In the genomic region with DNA sequence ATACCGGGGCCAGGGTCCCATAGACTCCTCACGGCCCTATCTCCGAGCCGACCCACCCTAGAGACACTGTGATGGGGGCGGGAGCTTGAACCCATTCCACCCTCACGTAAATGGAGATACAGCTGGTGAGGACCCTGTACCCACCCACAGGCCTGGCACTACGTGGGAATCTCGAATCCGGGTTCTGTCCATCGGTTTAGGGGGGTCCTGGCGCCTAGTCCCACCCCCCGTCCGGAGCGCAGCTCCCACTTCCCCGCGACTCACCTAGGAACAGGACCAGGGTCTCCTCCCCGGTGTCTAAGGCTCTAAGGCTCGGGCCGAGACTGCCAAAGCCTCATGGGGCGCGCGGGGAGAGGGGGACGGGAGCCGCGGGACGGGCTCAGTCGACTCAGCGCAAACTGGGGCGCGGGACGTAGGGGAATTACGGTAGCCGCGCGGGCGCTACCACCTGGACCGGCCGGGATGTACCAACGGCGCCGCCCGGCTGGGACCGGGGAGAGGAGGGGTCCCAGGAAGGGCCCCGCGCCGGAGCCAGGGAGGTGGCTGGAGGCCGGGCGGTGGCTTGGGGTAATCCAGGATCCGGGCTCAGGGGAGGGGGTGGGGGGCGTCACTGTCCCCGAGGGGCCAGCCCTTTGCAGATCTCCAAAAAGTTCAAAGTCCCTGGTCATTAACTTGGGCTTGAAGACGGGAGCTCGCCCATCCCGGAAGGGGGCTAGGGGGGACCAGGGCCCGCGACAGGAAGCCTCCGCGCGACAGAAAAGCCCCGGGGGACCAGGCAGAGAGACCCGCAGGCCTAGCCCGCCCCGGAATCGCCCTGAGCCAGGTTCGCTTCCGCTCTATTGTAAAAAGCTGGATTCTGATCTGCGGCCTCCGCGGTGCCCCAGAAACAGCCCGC, we compare ENCODE assay signal across 9 cellular contexts. TPM values are rescaled to one million over a fixed set of nuclear protein-coding genes. Genes with fewer than 3 reads are reported as not detected.
DNase-seq lines count a peak whose midpoint lies in the region; ATAC-seq, FAIRE-seq and TF ChIP-seq lines count a peak whose summit lies in the region.
"Had no signal": no experiment of that assay in that cellular context is flagged by ENCODE, and none has a peak within 500 bp of the region (broad histone marks: within the 10 kb centered on the region; RNA-seq: fewer than 3 reads in every experiment).

No MANE protein-coding gene starts in this region.

- peak overlapping the region; percentile 48 to 83 (median 72) for H3K4me3 ChIP-seq in pancreas

- H3K27ac ChIP-seq in pancreas = peak overlapping the region; percentile 59 to 81 (median 72)
- H3K27ac ChIP-seq: neutrophil had no signal

- CTCF ChIA-PET in GM10248 (lab: Yijun Ruan, JAX) = interaction anchor here (0.8 to 9.6 kb wide), 18 partner anchors 10 to 271 kb away, joined by 3 to 123 read pairs (median 4); a partner anchor contains a TSS

- H3K27me3 ChIP-seq in pancreas = no peaks in the 10 kb centered on the region

- TF ChIP-seq CTCF in GM10248 (IDR thresholded peaks at IDR 0.05; ENCODE audit: control extremely low read depth, extremely low read depth, low read depth, missing control alignments) = no peak
- peak; percentile 56 for TF ChIP-seq CTCF in glutamatergic neuron (IDR thresholded peaks at IDR 0.05; ENCODE audit: partially characterized antibody, unreplicated experiment)
- TF ChIP-seq CTCF in pancreas (IDR thresholded peaks at IDR 0.05) = peak in 2 of 4 donors; percentile 4 to 19

- H3K4me1 ChIP-seq in pancreas = no peaks in the 10 kb centered on the region

- FAIRE-seq in pancreas (lab: Jason Lieb, UNC) = no peak

- POLR2A ChIA-PET in GM10248 (lab: Yijun Ruan, JAX) = no interaction called here

- H3K36me3 ChIP-seq in pancreas = no peaks in the 10 kb centered on the region
- H3K36me3 ChIP-seq: neutrophil had no signal

- peak overlapping the region; percentile 79 for H3K4me3 Mint-ChIP-seq in glutamatergic neuron (ENCODE audit: unreplicated experiment)

- no peaks in the 10 kb centered on the region for H3K36me3 Mint-ChIP-seq in glutamatergic neuron (ENCODE audit: unreplicated experiment)

- H3K9me3 ChIP-seq in pancreas = no peaks in the 10 kb centered on the region
- H3K9me3 ChIP-seq: neutrophil had no signal

- peaks cover 1% of the 10 kb centered on the region for H3K9me3 Mint-ChIP-seq in glutamatergic neuron (ENCODE audit: unreplicated experiment)

- peaks cover 3% of the 10 kb centered on the region for H3K27me3 Mint-ChIP-seq in glutamatergic neuron (ENCODE audit: unreplicated experiment)

- 1% methylated on average over 63 to 70 of the region's 70 CpGs for WGBS in pancreas, 2 donors

- intact Hi-C loops in pancreas (cut with DNase I) = no loop called here

- peak; percentile 77 for DNase-seq in GM10248 (ENCODE audit: extremely low spot score)
- DNase-seq in OCI-M2 (lab: John Stamatoyannopoulos, UW; ENCODE audit: unreplicated experiment) = peak; percentile 16
- DNase-seq in activated naive CD4-positive, alpha-beta T cell (lab: John Stamatoyannopoulos, UW) = peak; percentile 15 to 31 (median 20)
- peak; percentile 83 for DNase-seq in glutamatergic neuron
- DNase-seq in pancreas = peak; percentile 65 to 92 (median 74)

- peaks cover 16% of the 10 kb centered on the region for H3K4me1 Mint-ChIP-seq in glutamatergic neuron (ENCODE audit: low read depth, unreplicated experiment)

- H3K27ac Mint-ChIP-seq in glutamatergic neuron (ENCODE audit: unreplicated experiment) = no peak overlapping the region

- peak; percentile 71 for ATAC-seq in HG02759 (IDR thresholded peaks at IDR 0.05; ENCODE audit: unreplicated experiment)
- ATAC-seq in pancreas = peak; percentile 90 to 93 (median 92)
- no peak for ATAC-seq in HG03571 (IDR thresholded peaks at IDR 0.05; ENCODE audit: unreplicated experiment)
- no peak for ATAC-seq in HG03565 (IDR thresholded peaks at IDR 0.05; ENCODE audit: unreplicated experiment)

RNA-seq across cellular contexts. Expression of a gene that starts 1.0 kb away (rescaled TPM):
- 53.0 TPM for total RNA-seq in glutamatergic neuron (ENCODE audit: unreplicated experiment)
- 1 to 10 TPM; 1.5 to 3.9 (median 2.6) TPM for total RNA-seq in pancreas
- 1 to 10 TPM; 6.2 to 7.3 TPM for polyA plus RNA-seq in pancreas

RNA-seq across cellular contexts. Expression of a gene that starts 24.5 kb away (rescaled TPM):
- 47.5 TPM for total RNA-seq in glutamatergic neuron (ENCODE audit: unreplicated experiment)
- 1 to 10 TPM in 5 of 6 donors, under 1 TPM in 1; 0.98 to 2.9 (median 2.4) TPM for total RNA-seq in pancreas
- 10 to 100 TPM; 13.4 to 26.7 TPM for polyA plus RNA-seq in pancreas

Comparison
In these comparisons a context has a peak if more than half of its experiments do, and no peak if none do; other contexts are left out.
1. DNase-seq: peak in every context shown above with its lines; median percentile 83 in glutamatergic neuron; 77 in GM10248; 74 in pancreas; 20 in activated naive CD4-positive, alpha-beta T cell; 16 in OCI-M2.
2. ATAC-seq: peak in HG02759 (single experiment) and pancreas (4 of 4); none in HG03571 (single experiment) and HG03565 (single experiment).
3. RNA of a gene that starts 1.0 kb away (total RNA-seq): 53.0 TPM in glutamatergic neuron (single experiment); 1.5 to 3.9 TPM in pancreas; every median in the first group is over 10 times any median in the second.
4. RNA of a gene that starts 24.5 kb away (total RNA-seq): 47.5 TPM in glutamatergic neuron (single experiment); 0.98 to 2.9 TPM in pancreas; every median in the first group is over 10 times any median in the second.